ENCODE assay signal across 13 cellular contexts in genomic region chr20:32449057-32449889, GRCh38.
DNase-seq lines count a peak whose midpoint lies in the region; ATAC-seq, FAIRE-seq and TF ChIP-seq lines count a peak whose summit lies in the region.
"Had no signal": no experiment of that assay in that cellular context is flagged by ENCODE, and none has a peak within 500 bp of the region (broad histone marks: within the 10 kb centered on the region; RNA-seq: fewer than 3 reads in every experiment).

No MANE protein-coding gene starts in this region.

- peaks cover 0 to 35% (median 11%) of the 10 kb centered on the region in 4 donors for H3K4me1 Mint-ChIP-seq in CD4-positive, CD25-positive, alpha-beta regulatory T cell
- H3K4me1 Mint-ChIP-seq in T-cell (peaks cover 21 to 30% (median 25%) of the 10 kb centered on the region in 3 donors), osteocyte (ENCODE audit: unreplicated experiment) (peaks cover 15% of the 10 kb centered on the region)

- no peak overlapping the region for H3K4me2 ChIP-seq in endothelial cell of umbilical vein (ENCODE audit: insufficient read depth, low read length)

- H3K27ac ChIP-seq in CD4-positive, CD25-positive, alpha-beta regulatory T cell (ENCODE audit: insufficient read depth, low read length, poor library complexity, severe bottlenecking), result peak overlapping the region; percentile 10
- H3K27ac ChIP-seq in endothelial cell of umbilical vein (ENCODE audit: insufficient read depth, low read depth, low read length), result no peak overlapping the region

- peak; percentile 33 for FAIRE-seq in endothelial cell of umbilical vein (lab: Jason Lieb, UNC)

- TF ChIP-seq CTCF in endothelial cell of umbilical vein (IDR thresholded peaks at IDR 0.05; ENCODE audit: extremely low read depth in 1 of 2, insufficient read depth in 1 of 2, low read depth in 1 of 2, low read length in 2 of 2) (no peak), osteocyte (IDR thresholded peaks at IDR 0.05) (no peak)

- TF ChIP-seq POLR2A in endothelial cell of umbilical vein (IDR thresholded peaks at IDR 0.05; ENCODE audit: low read depth, low read length), result no peak

- no peaks in the 10 kb centered on the region for H3K27me3 Mint-ChIP-seq in CD4-positive, CD25-positive, alpha-beta regulatory T cell
- H3K27me3 Mint-ChIP-seq in T-cell, result no peaks in the 10 kb centered on the region
- no peaks in the 10 kb centered on the region for H3K27me3 Mint-ChIP-seq in osteocyte (ENCODE audit: unreplicated experiment)

- BruUV-seq in endothelial cell of umbilical vein (replicated peaks; lab: Mats Ljungman, UMichigan), result no TSS peak

- no peak overlapping the region for H3K9ac ChIP-seq in endothelial cell of umbilical vein (replicated peaks; ENCODE audit: extremely low read depth, insufficient read depth, low read length)

- no peaks in the 10 kb centered on the region for H4K20me1 ChIP-seq in endothelial cell of umbilical vein (replicated peaks; ENCODE audit: control insufficient read depth, extremely low read depth, insufficient read depth, low read length)

- H3K36me3 ChIP-seq in CD4-positive, CD25-positive, alpha-beta regulatory T cell (ENCODE audit: control insufficient read depth, insufficient read depth, low read length), result peaks cover 81% of the 10 kb centered on the region
- H3K36me3 ChIP-seq in endothelial cell of umbilical vein (ENCODE audit: control insufficient read depth in 2 of 2, extremely low read depth in 1 of 2, insufficient read depth in 2 of 2, low read length in 2 of 2), result peaks cover 35 to 82% of the 10 kb centered on the region in 2 experiments

- peak overlapping the region in 2 of 4 donors; percentile 31 to 47 for H3K4me3 Mint-ChIP-seq in CD4-positive, CD25-positive, alpha-beta regulatory T cell
- H3K4me3 Mint-ChIP-seq in T-cell, result no peak overlapping the region
- no peak overlapping the region for H3K4me3 Mint-ChIP-seq in osteocyte (ENCODE audit: unreplicated experiment)
- H3K4me3 Mint-ChIP-seq: H9 had no signal

- no peak overlapping the region for H3K4me3 ChIP-seq in CD4-positive, CD25-positive, alpha-beta regulatory T cell (ENCODE audit: low read depth, low read length)
- H3K4me3 ChIP-seq in endothelial cell of umbilical vein (replicated peaks in 1 of 3; ENCODE audit: insufficient read depth in 1 of 3, low read depth in 1 of 3, low read length in 3 of 3), result no peak overlapping the region
- H3K4me3 ChIP-seq: testis had no signal

- intact Hi-C loops in endothelial cell of umbilical vein (cut with micrococcal nuclease), result loop anchor here (10.0 kb wide), 1 partner anchor 284 kb away; no protein-coding TSS in a partner anchor

- peak overlapping the region; percentile 64 to 82 (median 75) for H3K27ac Mint-ChIP-seq in CD4-positive, CD25-positive, alpha-beta regulatory T cell
- H3K27ac Mint-ChIP-seq in T-cell, result peak overlapping the region; percentile 72 to 82
- peak overlapping the region; percentile 46 for H3K27ac Mint-ChIP-seq in osteocyte (ENCODE audit: unreplicated experiment)

- CTCF ChIA-PET in T-cell (lab: Charles Lee) (no interaction called here), endothelial cell of umbilical vein (lab: Charles Lee) (interaction anchor here (0.9 to 1.4 kb wide), 4 partner anchors 10 to 66 kb away, joined by 3 to 4 read pairs (median 4); no protein-coding TSS in a partner anchor)

- H3K9me3 Mint-ChIP-seq in CD4-positive, CD25-positive, alpha-beta regulatory T cell, result no peaks in the 10 kb centered on the region
- H3K9me3 Mint-ChIP-seq in T-cell (no peaks in the 10 kb centered on the region), osteocyte (ENCODE audit: unreplicated experiment) (no peaks in the 10 kb centered on the region)
- H3K9me3 Mint-ChIP-seq: H9 had no signal

- POLR2A ChIA-PET in T-cell (lab: Charles Lee), result interaction anchor here in 1 of 2 donors (0.6 kb wide), 1 partner anchor 311 kb away, joined by 3 read pairs; no protein-coding TSS in a partner anchor
- POLR2A ChIA-PET in endothelial cell of umbilical vein (lab: Charles Lee), result no interaction called here

- H3K79me2 ChIP-seq in endothelial cell of umbilical vein (ENCODE audit: control insufficient read depth, insufficient read depth, low read length), result peaks cover 30% of the 10 kb centered on the region

- H3K4me1 ChIP-seq in CD4-positive, CD25-positive, alpha-beta regulatory T cell (ENCODE audit: control insufficient read depth, insufficient read depth, low read length, poor library complexity, severe bottlenecking), result peaks cover 10% of the 10 kb centered on the region
- peaks cover 11% of the 10 kb centered on the region for H3K4me1 ChIP-seq in endothelial cell of umbilical vein (ENCODE audit: control insufficient read depth, extremely low read depth, insufficient read depth, low read length)

- no peak for DNase-seq in CD4-positive, CD25-positive, alpha-beta regulatory T cell
- no peak for DNase-seq in T-cell
- DNase-seq in endothelial cell of umbilical vein (ENCODE audit: low read depth, low spot score), result no peak
- no peak for DNase-seq in osteocyte (ENCODE audit: extremely low spot score, unreplicated experiment)
- no peak for DNase-seq in A172 (ENCODE audit: low spot score)
- DNase-seq in NCI-H1417 treated with DMSO at 0.1 percent for 48 hours (lab: John Stamatoyannopoulos, UW), result no peak
- DNase-seq in HuH-7 (ENCODE audit: low spot score), result no peak
- no peak for DNase-seq in HCEC 1CT
- DNase-seq: activated CD4-positive, alpha-beta T cell treated with anti-CD3 and anti-CD28 coated beads for 48 hours; COR-L47; H9; RPMI8226; testis had no signal

- H3K9me3 ChIP-seq in CD4-positive, CD25-positive, alpha-beta regulatory T cell (ENCODE audit: control insufficient read depth in 2 of 2, low read length in 2 of 2), result no peaks in the 10 kb centered on the region
- H3K9me3 ChIP-seq in endothelial cell of umbilical vein (replicated peaks; ENCODE audit: control insufficient read depth, insufficient read depth, low read length), result no peaks in the 10 kb centered on the region
- H3K9me3 ChIP-seq: testis had no signal

- no peaks in the 10 kb centered on the region for H3K9me1 ChIP-seq in endothelial cell of umbilical vein (replicated peaks; ENCODE audit: control insufficient read depth, extremely low read depth, insufficient read depth, low read length)

- dilution Hi-C loops in endothelial cell of umbilical vein (cut with MboI; ENCODE audit: extremely low pct_ligation_motif_present, low sequenced_read_pairs), result no loop called here

- H3K27me3 ChIP-seq in CD4-positive, CD25-positive, alpha-beta regulatory T cell (ENCODE audit: control insufficient read depth, insufficient read depth, low read length), result no peaks in the 10 kb centered on the region
- no peaks in the 10 kb centered on the region for H3K27me3 ChIP-seq in endothelial cell of umbilical vein (ENCODE audit: control insufficient read depth in 2 of 2, insufficient read depth in 2 of 2, low read length in 2 of 2)
- H3K27me3 ChIP-seq: testis had no signal

- no peak for ATAC-seq in CD4-positive, CD25-positive, alpha-beta regulatory T cell (ENCODE audit: low read depth in 2 of 2)
- no peak for ATAC-seq in T-cell (replicated peaks in 1 of 4)

- H2AFZ ChIP-seq in endothelial cell of umbilical vein (ENCODE audit: low read depth, low read length), result no peak overlapping the region

- peaks cover 31% of the 10 kb centered on the region for H3K36me3 Mint-ChIP-seq in CD4-positive, CD25-positive, alpha-beta regulatory T cell
- H3K36me3 Mint-ChIP-seq in T-cell (peaks cover 32% of the 10 kb centered on the region), osteocyte (ENCODE audit: unreplicated experiment) (peaks cover 31% of the 10 kb centered on the region)

TF ChIP-seq in endothelial cell of umbilical vein, 7 proteins besides CTCF, POLR2A, EP300 and RAD21:
- TF ChIP-seq MAX (IDR thresholded peaks at IDR 0.05; ENCODE audit: insufficient read depth, insufficient read length) (no peak), POLR2AphosphoS5 (IDR thresholded peaks at IDR 0.05; ENCODE audit: insufficient read depth, low read depth, low read length) (peak; percentile 6)
